ENCODE assay signal across 1 cellular context in the genomic region with DNA sequence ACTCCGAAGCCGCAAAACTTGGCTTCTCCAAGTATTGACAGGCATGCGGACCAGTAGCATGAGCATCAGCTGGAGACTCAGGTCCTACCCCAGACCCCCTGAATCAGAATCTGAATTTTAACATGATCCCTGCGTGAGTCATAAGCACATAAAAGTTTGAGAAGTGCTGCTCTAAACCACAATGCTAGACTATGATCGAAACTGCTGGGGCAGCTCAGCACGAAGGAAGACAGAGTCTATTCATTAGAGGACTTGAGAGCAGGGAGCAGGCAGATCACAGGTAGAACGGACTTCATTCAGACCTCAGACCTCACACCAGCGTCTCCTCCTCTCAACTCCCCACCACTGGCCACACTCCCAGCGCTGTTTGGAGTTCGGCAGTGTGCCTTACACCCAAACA.
TF ChIP-seq lines count a peak whose summit lies in the region.

No MANE protein-coding gene starts in this region.

TF ChIP-seq in K562, 482 proteins besides CTCF, POLR2A, EP300 and RAD21:
- TF ChIP-seq ETV6 (IDR thresholded peaks at IDR 0.05; ENCODE audit: borderline replicate concordance in 1 of 2, low read depth in 2 of 2, low read length in 1 of 2) (no peak), ETV6 (CRISPR knock-in tag; IDR thresholded peaks at IDR 0.05; ENCODE audit: borderline replicate concordance) (no peak), SAP30 (IDR thresholded peaks at IDR 0.05; ENCODE audit: borderline replicate concordance, insufficient read depth, low read depth, low read length, poor library complexity, severe bottlenecking) (no peak)
- TF ChIP-seq, protein P1, sequence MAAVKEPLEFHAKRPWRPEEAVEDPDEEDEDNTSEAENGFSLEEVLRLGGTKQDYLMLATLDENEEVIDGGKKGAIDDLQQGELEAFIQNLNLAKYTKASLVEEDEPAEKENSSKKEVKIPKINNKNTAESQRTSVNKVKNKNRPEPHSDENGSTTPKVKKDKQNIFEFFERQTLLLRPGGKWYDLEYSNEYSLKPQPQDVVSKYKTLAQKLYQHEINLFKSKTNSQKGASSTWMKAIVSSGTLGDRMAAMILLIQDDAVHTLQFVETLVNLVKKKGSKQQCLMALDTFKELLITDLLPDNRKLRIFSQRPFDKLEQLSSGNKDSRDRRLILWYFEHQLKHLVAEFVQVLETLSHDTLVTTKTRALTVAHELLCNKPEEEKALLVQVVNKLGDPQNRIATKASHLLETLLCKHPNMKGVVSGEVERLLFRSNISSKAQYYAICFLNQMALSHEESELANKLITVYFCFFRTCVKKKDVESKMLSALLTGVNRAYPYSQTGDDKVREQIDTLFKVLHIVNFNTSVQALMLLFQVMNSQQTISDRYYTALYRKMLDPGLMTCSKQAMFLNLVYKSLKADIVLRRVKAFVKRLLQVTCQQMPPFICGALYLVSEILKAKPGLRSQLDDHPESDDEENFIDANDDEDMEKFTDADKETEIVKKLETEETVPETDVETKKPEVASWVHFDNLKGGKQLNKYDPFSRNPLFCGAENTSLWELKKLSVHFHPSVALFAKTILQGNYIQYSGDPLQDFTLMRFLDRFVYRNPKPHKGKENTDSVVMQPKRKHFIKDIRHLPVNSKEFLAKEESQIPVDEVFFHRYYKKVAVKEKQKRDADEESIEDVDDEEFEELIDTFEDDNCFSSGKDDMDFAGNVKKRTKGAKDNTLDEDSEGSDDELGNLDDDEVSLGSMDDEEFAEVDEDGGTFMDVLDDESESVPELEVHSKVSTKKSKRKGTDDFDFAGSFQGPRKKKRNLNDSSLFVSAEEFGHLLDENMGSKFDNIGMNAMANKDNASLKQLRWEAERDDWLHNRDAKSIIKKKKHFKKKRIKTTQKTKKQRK (IDR thresholded peaks at IDR 0.05; ENCODE audit: borderline replicate concordance, low read depth, low read length): no peak
